14 cellular contexts compared by ENCODE assay signal in the genomic region with DNA sequence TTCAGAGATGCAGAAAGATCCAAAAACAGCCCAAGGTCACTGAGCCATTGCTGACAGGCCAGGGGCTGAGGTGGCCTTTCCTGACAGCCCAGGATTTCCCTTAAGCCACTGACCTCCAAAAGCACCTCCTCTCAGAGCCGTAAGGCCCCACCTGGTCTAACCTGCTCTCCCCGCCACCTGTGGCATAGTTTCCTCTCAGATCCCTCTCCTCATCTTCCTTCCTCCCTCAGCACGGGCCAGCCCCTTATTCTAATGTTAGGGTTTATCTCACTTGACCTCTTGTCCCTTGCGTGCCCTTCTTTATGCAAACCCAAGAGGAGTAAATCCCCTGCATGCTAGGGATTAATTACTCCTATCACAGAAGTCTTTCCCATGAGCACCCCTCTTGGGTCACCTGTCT.
DNase-seq lines count a peak whose midpoint lies in the region; ATAC-seq, FAIRE-seq and TF ChIP-seq lines count a peak whose summit lies in the region.
"Had no signal": no experiment of that assay in that cellular context is flagged by ENCODE, and none has a peak within 500 bp of the region (broad histone marks: within the 10 kb centered on the region; RNA-seq: fewer than 3 reads in every experiment).

No MANE protein-coding gene starts in this region.

- H3K4me2 ChIP-seq in OCI-LY7 (ENCODE audit: low read length): peak overlapping the region; percentile 93

- H2AFZ ChIP-seq in OCI-LY7 (ENCODE audit: low read length): peak overlapping the region; percentile 1; the same call in 1 of the 2 replicates

- no peaks in the 10 kb centered on the region for H3K4me1 Mint-ChIP-seq in natural killer cell

- peak overlapping the region; percentile 89 for H3K27ac ChIP-seq in OCI-LY7 (ENCODE audit: low read depth, low read length, poor library complexity, severe bottlenecking)

- CTCF ChIA-PET in OCI-LY7 (lab: Charles Lee; ENCODE audit: unreplicated experiment): interaction anchor here (0.9 kb wide), 1 partner anchor 8 kb away, joined by 3 read pairs; no protein-coding TSS in a partner anchor

- H3K4me3 Mint-ChIP-seq in natural killer cell: no peak overlapping the region
- H3K4me3 Mint-ChIP-seq: neural crest cell had no signal

- BruUV-seq in OCI-LY7 (replicated peaks; lab: Mats Ljungman, UMichigan): no TSS peak

- H3K4me3 ChIP-seq in OCI-LY7 (ENCODE audit: low read depth, low read length, poor library complexity, severe bottlenecking) (peak overlapping the region; percentile 70), mucosa of descending colon (no peak overlapping the region)

- peaks cover 14% of the 10 kb centered on the region; the same call in 1 of the 2 replicates for H3K79me2 ChIP-seq in OCI-LY7 (ENCODE audit: insufficient read depth, low read depth, low read length)

- no peak overlapping the region for H3K27ac Mint-ChIP-seq in natural killer cell

- H3K9me3 ChIP-seq in OCI-LY7 (ENCODE audit: low read length) (no peaks in the 10 kb centered on the region), mucosa of descending colon (no peaks in the 10 kb centered on the region)
- H3K9me3 ChIP-seq: BLaER1 treated with 17β-estradiol and CSF1 and Interleukin-3, amounts not matched to agents 10 nM and 100 nM had no signal

- no peaks in the 10 kb centered on the region for H4K20me1 ChIP-seq in OCI-LY7 (ENCODE audit: insufficient read depth, low read length)

- H3K9me3 Mint-ChIP-seq in natural killer cell: no peaks in the 10 kb centered on the region

- no peaks in the 10 kb centered on the region for H3K9me2 ChIP-seq in OCI-LY7 (ENCODE audit: insufficient read depth, low read length)

- ATAC-seq in GM21825 (IDR thresholded peaks at IDR 0.05; ENCODE audit: unreplicated experiment): peak; percentile 48
- no peak for ATAC-seq in mucosa of descending colon
- no peak for ATAC-seq in natural killer cell

- no peaks in the 10 kb centered on the region for H3K36me3 ChIP-seq in OCI-LY7 (ENCODE audit: insufficient read depth, low read length)
- H3K36me3 ChIP-seq in mucosa of descending colon (ENCODE audit: low read depth): no peaks in the 10 kb centered on the region

- POLR2A ChIA-PET in OCI-LY7 (lab: Charles Lee): interaction anchor here (0.9 kb wide), 1 partner anchor 10 kb away, joined by 3 read pairs; no protein-coding TSS in a partner anchor

- TF ChIP-seq CTCF in OCI-LY7 (conservative IDR thresholded peaks at IDR 0.05; ENCODE audit: low read length) (no peak), mucosa of descending colon (IDR thresholded peaks at IDR 0.05) (no peak), natural killer cell (IDR thresholded peaks at IDR 0.05) (no peak)

- no peak for TF ChIP-seq POLR2A in GM12892 (IDR thresholded peaks at IDR 0.05; ENCODE audit: low read depth, low read length)

- H3K4me1 ChIP-seq in OCI-LY7 (ENCODE audit: insufficient read depth, low read length, poor library complexity, severe bottlenecking) (peaks cover 56% of the 10 kb centered on the region), mucosa of descending colon (ENCODE audit: low read depth) (peaks cover 13% of the 10 kb centered on the region)

- FAIRE-seq in GM12892 (lab: Jason Lieb, UNC): peak; percentile 94

- intact Hi-C loops in OCI-LY7 (cut with micrococcal nuclease; ENCODE audit: unreplicated experiment) (loop anchor here (10.0 kb wide), 2 partner anchors 322 to 462 kb away; partner anchors contain the start of genes N4BP2 and RHOH), mucosa of descending colon (cut with DNase I, micrococcal nuclease) (no loop called here), natural killer cell (cut with micrococcal nuclease) (no loop called here)

- H3K27me3 Mint-ChIP-seq in natural killer cell (ENCODE audit: low read depth in 2 of 2): no peaks in the 10 kb centered on the region

- DNase-seq in GM12892 (ENCODE audit: insufficient read length) (no peak), OCI-LY7 (ENCODE audit: low spot score) (peak; percentile 36), mucosa of descending colon (peak in 2 of 3 donors; percentile 34 to 56), natural killer cell (no peak), Ammon's horn (ENCODE audit: low spot score) (no peak), HuH-7 (ENCODE audit: low spot score) (no peak)
- DNase-seq in activated naive CD4-positive, alpha-beta T cell (lab: John Stamatoyannopoulos, UW): no peak
- DNase-seq: aorta; GF-D8; NCI-H526 treated with DMSO at 0.1 percent for 48 hours; stimulated activated naive CD4-positive, alpha-beta T cell treated with Interleukin-2 at 50 U/mL for 16 hours had no signal

- no peaks in the 10 kb centered on the region for H3K36me3 Mint-ChIP-seq in natural killer cell

Comparison
In these comparisons a context has a peak if more than half of its experiments do, and no peak if none do; other contexts are left out.
1. DNase-seq: peak in OCI-LY7 (single experiment) and mucosa of descending colon (2 of 3); none in GM12892 (single experiment), natural killer cell (single experiment), Ammon's horn (single experiment), activated naive CD4-positive, alpha-beta T cell (0 of 4) and HuH-7 (single experiment).